Comparison of ENCODE assay signal across 1 cellular context in the genomic region with DNA sequence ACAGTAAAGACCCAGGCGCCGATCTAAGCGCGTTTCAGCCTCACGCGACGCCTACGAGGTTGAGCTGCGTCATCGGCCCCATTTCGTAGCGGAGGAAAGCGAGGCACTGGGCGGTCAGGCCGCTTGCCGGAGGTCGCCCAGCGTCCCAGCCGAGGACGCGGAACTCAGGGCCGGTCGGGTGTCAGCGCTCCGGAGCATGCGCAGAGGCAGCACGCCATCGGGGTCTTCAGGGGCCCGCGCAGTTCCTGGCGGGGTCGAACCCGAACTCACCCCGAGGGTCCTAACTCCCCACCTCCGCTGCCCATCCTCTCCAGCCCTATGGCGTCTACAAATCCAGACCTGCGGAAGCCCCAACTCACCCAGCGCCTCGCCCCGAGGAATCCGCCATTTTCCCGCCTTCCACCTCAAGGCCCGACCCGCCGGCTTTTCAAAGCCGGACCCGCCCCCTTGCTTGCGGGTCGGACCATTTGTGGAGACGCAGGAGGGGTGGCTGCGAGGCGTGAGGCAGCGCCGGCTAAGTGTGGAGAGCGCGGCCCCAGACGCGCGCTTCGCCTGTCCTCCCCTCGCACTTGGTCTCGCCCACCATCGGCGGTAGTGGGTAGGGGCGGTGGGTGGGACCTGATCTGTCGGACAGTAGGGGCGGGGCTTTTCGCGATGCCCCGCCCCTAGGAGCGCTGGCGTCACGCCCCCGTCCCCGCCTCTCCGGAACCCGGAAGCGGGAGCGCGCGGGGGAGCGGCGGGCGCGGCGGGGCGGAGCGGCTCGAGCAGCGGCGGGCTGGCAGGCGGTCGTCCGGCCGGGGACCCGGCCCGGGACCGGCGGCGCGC.
TF ChIP-seq lines count a peak whose summit lies in the region.

A gene with protein sequence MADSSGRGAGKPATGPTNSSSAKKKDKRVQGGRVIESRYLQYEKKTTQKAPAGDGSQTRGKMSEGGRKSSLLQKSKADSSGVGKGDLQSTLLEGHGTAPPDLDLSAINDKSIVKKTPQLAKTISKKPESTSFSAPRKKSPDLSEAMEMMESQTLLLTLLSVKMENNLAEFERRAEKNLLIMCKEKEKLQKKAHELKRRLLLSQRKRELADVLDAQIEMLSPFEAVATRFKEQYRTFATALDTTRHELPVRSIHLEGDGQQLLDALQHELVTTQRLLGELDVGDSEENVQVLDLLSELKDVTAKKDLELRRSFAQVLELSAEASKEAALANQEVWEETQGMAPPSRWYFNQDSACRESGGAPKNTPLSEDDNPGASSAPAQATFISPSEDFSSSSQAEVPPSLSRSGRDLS (minus strand): TSS at position 418 of the 825 bp plus-strand sequence. CDS start 30 bp downstream, at position 388.
A gene with protein sequence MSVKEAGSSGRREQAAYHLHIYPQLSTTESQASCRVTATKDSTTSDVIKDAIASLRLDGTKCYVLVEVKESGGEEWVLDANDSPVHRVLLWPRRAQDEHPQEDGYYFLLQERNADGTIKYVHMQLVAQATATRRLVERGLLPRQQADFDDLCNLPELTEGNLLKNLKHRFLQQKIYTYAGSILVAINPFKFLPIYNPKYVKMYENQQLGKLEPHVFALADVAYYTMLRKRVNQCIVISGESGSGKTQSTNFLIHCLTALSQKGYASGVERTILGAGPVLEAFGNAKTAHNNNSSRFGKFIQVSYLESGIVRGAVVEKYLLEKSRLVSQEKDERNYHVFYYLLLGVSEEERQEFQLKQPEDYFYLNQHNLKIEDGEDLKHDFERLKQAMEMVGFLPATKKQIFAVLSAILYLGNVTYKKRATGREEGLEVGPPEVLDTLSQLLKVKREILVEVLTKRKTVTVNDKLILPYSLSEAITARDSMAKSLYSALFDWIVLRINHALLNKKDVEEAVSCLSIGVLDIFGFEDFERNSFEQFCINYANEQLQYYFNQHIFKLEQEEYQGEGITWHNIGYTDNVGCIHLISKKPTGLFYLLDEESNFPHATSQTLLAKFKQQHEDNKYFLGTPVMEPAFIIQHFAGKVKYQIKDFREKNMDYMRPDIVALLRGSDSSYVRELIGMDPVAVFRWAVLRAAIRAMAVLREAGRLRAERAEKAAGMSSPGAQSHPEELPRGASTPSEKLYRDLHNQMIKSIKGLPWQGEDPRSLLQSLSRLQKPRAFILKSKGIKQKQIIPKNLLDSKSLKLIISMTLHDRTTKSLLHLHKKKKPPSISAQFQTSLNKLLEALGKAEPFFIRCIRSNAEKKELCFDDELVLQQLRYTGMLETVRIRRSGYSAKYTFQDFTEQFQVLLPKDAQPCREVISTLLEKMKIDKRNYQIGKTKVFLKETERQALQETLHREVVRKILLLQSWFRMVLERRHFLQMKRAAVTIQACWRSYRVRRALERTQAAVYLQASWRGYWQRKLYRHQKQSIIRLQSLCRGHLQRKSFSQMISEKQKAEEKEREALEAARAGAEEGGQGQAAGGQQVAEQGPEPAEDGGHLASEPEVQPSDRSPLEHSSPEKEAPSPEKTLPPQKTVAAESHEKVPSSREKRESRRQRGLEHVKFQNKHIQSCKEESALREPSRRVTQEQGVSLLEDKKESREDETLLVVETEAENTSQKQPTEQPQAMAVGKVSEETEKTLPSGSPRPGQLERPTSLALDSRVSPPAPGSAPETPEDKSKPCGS (N-terminal part only) (plus strand): TSS at position 743 of the 825 bp plus-strand sequence. CDS start 25,941 bp downstream, outside the sequence.

TF ChIP-seq in HepG2, 621 proteins besides CTCF, POLR2A, EP300 and RAD21 (continued from another document and continues in another):
- TF ChIP-seq, protein P1, sequence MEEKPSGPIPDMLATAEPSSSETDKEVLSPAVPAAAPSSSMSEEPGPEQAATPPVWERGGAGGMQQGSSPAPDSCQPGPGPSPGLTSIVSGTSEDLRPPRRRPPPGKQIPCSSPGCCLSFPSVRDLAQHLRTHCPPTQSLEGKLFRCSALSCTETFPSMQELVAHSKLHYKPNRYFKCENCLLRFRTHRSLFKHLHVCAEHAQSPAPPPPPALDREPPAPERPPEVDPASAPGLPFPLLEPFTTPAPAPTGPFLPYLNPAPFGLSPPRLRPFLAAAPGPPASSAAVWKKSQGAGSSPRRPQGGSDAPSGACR (CRISPR knock-in tag; IDR thresholded peaks at IDR 0.05) = peak; percentile 87
- TF ChIP-seq ZNF792 (CRISPR knock-in tag; IDR thresholded peaks at IDR 0.05) (peak; percentile 44; the same call in 1 of the 2 replicates), FOXO1 (CRISPR knock-in tag; IDR thresholded peaks at IDR 0.05) (peak; percentile 14; the same call in 1 of the 2 replicates), PTBP1 (IDR thresholded peaks at IDR 0.05; ENCODE audit: low read depth, low read length, poor library complexity, severe bottlenecking) (no peak), SKI (IDR thresholded peaks at IDR 0.05; ENCODE audit: partially characterized antibody) (peak; percentile 48), BHLHE40 (IDR thresholded peaks at IDR 0.05; ENCODE audit: low read length) (peak; percentile 99), ZNF34 (CRISPR knock-in tag; IDR thresholded peaks at IDR 0.05; ENCODE audit: borderline replicate concordance) (peak; percentile 73; the same call in 1 of the 2 replicates), ZNF501 (CRISPR knock-in tag; IDR thresholded peaks at IDR 0.05) (peak; percentile 95), AGO1 (IDR thresholded peaks at IDR 0.05; ENCODE audit: low read depth, low read length, poor library complexity, severe bottlenecking) (no peak), CEBPG (CRISPR knock-in tag; IDR thresholded peaks at IDR 0.05) (no peak), GLMP (CRISPR knock-in tag; IDR thresholded peaks at IDR 0.05; ENCODE audit: borderline replicate concordance) (no peak), JDP2 (CRISPR knock-in tag; IDR thresholded peaks at IDR 0.05; ENCODE audit: borderline replicate concordance) (no peak), ZNF615 (CRISPR knock-in tag; IDR thresholded peaks at IDR 0.05; ENCODE audit: borderline replicate concordance) (no peak), ZGPAT (CRISPR knock-in tag; IDR thresholded peaks at IDR 0.05) (peak; percentile 93), ZNF432 (CRISPR knock-in tag; IDR thresholded peaks at IDR 0.05; ENCODE audit: borderline replicate concordance) (no peak), KDM5A (IDR thresholded peaks at IDR 0.05; ENCODE audit: borderline replicate concordance, low read length) (peak; percentile 62; the same call in 1 of the 2 replicates), ZNF619 (CRISPR knock-in tag; IDR thresholded peaks at IDR 0.05) (peak; percentile 80; the same call in 1 of the 2 replicates), ZNF605 (CRISPR knock-in tag; IDR thresholded peaks at IDR 0.05) (peak; percentile 93), MAZ (IDR thresholded peaks at IDR 0.05; ENCODE audit: borderline replicate concordance, low read depth, low read length) (peak; percentile 86), MAZ (CRISPR knock-in tag; IDR thresholded peaks at IDR 0.05; ENCODE audit: low read depth) (peak; percentile 73), MXI1 (IDR thresholded peaks at IDR 0.05; ENCODE audit: borderline replicate concordance, low read depth, low read length) (peak; percentile 88; the same call in 2 of the 3 replicates), SIX4 (CRISPR knock-in tag; IDR thresholded peaks at IDR 0.05) (0 out of 2 replicates have a peak, but pooled peaks have one; percentile 13), CEBPB (IDR thresholded peaks at IDR 0.05; ENCODE audit: borderline replicate concordance, low read depth, low read length) (no peak), ZIK1 (CRISPR knock-in tag; IDR thresholded peaks at IDR 0.05; ENCODE audit: borderline replicate concordance, low read depth) (peak; percentile 67; the same call in 1 of the 2 replicates), TGIF2 (CRISPR knock-in tag; IDR thresholded peaks at IDR 0.05) (peak; percentile 93), SOX5 (CRISPR knock-in tag; IDR thresholded peaks at IDR 0.05; ENCODE audit: borderline replicate concordance) (no peak), ZNF484 (CRISPR knock-in tag; IDR thresholded peaks at IDR 0.05; ENCODE audit: borderline replicate concordance, low read depth) (no peak), HNRNPUL1 (IDR thresholded peaks at IDR 0.05; ENCODE audit: low read depth, low read length) (0 out of 2 replicates have a peak, but pooled peaks have one; percentile 44), HOXA5 (CRISPR knock-in tag; IDR thresholded peaks at IDR 0.05) (peak; percentile 77; the same call in 1 of the 2 replicates)
- TF ChIP-seq, protein P2, sequence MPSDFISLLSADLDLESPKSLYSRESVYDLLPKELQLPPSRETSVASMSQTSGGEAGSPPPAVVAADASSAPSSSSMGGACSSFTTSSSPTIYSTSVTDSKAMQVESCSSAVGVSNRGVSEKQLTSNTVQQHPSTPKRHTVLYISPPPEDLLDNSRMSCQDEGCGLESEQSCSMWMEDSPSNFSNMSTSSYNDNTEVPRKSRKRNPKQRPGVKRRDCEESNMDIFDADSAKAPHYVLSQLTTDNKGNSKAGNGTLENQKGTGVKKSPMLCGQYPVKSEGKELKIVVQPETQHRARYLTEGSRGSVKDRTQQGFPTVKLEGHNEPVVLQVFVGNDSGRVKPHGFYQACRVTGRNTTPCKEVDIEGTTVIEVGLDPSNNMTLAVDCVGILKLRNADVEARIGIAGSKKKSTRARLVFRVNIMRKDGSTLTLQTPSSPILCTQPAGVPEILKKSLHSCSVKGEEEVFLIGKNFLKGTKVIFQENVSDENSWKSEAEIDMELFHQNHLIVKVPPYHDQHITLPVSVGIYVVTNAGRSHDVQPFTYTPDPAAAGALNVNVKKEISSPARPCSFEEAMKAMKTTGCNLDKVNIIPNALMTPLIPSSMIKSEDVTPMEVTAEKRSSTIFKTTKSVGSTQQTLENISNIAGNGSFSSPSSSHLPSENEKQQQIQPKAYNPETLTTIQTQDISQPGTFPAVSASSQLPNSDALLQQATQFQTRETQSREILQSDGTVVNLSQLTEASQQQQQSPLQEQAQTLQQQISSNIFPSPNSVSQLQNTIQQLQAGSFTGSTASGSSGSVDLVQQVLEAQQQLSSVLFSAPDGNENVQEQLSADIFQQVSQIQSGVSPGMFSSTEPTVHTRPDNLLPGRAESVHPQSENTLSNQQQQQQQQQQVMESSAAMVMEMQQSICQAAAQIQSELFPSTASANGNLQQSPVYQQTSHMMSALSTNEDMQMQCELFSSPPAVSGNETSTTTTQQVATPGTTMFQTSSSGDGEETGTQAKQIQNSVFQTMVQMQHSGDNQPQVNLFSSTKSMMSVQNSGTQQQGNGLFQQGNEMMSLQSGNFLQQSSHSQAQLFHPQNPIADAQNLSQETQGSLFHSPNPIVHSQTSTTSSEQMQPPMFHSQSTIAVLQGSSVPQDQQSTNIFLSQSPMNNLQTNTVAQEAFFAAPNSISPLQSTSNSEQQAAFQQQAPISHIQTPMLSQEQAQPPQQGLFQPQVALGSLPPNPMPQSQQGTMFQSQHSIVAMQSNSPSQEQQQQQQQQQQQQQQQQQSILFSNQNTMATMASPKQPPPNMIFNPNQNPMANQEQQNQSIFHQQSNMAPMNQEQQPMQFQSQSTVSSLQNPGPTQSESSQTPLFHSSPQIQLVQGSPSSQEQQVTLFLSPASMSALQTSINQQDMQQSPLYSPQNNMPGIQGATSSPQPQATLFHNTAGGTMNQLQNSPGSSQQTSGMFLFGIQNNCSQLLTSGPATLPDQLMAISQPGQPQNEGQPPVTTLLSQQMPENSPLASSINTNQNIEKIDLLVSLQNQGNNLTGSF (CRISPR knock-in tag; IDR thresholded peaks at IDR 0.05) = peak; percentile 43
- TF ChIP-seq, protein P3, sequence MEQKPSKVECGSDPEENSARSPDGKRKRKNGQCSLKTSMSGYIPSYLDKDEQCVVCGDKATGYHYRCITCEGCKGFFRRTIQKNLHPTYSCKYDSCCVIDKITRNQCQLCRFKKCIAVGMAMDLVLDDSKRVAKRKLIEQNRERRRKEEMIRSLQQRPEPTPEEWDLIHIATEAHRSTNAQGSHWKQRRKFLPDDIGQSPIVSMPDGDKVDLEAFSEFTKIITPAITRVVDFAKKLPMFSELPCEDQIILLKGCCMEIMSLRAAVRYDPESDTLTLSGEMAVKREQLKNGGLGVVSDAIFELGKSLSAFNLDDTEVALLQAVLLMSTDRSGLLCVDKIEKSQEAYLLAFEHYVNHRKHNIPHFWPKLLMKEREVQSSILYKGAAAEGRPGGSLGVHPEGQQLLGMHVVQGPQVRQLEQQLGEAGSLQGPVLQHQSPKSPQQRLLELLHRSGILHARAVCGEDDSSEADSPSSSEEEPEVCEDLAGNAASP (CRISPR knock-in tag; IDR thresholded peaks at IDR 0.05; ENCODE audit: borderline replicate concordance) = no peak; the same call in 1 of the 2 replicates
- TF ChIP-seq, protein P4, sequence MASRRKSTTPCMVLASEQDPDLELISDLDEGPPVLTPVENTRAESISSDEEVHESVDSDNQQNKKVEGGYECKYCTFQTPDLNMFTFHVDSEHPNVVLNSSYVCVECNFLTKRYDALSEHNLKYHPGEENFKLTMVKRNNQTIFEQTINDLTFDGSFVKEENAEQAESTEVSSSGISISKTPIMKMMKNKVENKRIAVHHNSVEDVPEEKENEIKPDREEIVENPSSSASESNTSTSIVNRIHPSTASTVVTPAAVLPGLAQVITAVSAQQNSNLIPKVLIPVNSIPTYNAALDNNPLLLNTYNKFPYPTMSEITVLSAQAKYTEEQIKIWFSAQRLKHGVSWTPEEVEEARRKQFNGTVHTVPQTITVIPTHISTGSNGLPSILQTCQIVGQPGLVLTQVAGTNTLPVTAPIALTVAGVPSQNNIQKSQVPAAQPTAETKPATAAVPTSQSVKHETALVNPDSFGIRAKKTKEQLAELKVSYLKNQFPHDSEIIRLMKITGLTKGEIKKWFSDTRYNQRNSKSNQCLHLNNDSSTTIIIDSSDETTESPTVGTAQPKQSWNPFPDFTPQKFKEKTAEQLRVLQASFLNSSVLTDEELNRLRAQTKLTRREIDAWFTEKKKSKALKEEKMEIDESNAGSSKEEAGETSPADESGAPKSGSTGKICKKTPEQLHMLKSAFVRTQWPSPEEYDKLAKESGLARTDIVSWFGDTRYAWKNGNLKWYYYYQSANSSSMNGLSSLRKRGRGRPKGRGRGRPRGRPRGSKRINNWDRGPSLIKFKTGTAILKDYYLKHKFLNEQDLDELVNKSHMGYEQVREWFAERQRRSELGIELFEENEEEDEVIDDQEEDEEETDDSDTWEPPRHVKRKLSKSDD (CRISPR knock-in tag; IDR thresholded peaks at IDR 0.05; ENCODE audit: low read depth) = peak; percentile 85; the same call in 1 of the 2 replicates
